19 cellular contexts compared by ENCODE assay signal in the genomic region with DNA sequence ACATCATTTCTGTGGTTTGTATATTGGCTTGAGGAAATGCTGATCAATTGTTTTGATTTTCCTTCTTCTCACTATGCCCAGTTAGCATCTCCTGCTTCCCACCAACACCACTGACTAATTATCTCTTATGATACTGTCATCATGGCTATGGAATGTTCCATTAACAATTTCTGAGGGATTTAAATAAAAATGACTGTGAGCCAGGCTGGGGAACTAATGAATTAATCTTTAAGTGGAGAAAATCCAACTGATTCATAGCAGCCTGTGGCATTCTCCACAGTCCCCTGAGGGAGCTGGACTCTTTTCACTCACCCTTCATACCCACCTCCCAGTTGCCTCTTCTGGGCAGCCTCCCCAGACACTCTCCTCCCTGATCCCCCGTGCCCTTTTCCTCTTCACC.
"Had no signal": no experiment of that assay in that cellular context is flagged by ENCODE, and none has a peak within 500 bp of the region (broad histone marks: within the 10 kb centered on the region; RNA-seq: fewer than 3 reads in every experiment).

No MANE protein-coding gene starts in this region.

- H3K27ac ChIP-seq: ascending aorta, epithelial cell of prostate, prostate gland, suprapubic skin had no signal

- H3K4me3 ChIP-seq: ascending aorta, prostate gland, suprapubic skin had no signal

- DNase-seq: activated CD4-positive, alpha-beta memory T cell treated with anti-CD3 and anti-CD28 coated beads for 36 hours; activated CD4-positive, alpha-beta T cell treated with anti-CD3 and anti-CD28 coated beads for 1 hour; activated gamma-delta T cell treated with Interleukin-2 at 50 U/mL for 16 hours; activated naive CD8-positive, alpha-beta T cell treated with anti-CD3 and anti-CD28 coated beads, Interleukin-2, amount 50 U/mL, for 24 hours; activated T-cell treated with anti-CD3 and anti-CD28 coated beads, Interleukin-2, amount 50 U/mL, for 72 hours; caudate nucleus; cortex of kidney; effector memory CD4-positive, alpha-beta T cell; nucleus accumbens; stimulated activated CD4-positive, alpha-beta T cell treated with anti-CD3 and anti-CD28 coated beads, Interleukin-2, amount 100 ng/mL, for 48 hours; stimulated activated naive CD4-positive, alpha-beta T cell treated with Interleukin-2 at 50 U/mL for 16 hours; SW 1271 had no signal

- H3K27me3 ChIP-seq: ascending aorta, suprapubic skin had no signal

- H3K36me3 ChIP-seq: ascending aorta, prostate gland, suprapubic skin had no signal

- H3K4me1 ChIP-seq: ascending aorta, prostate gland had no signal

- ATAC-seq: activated naive CD8-positive, alpha-beta T cell treated with anti-CD3 and anti-CD28 coated beads, Interleukin-2, amount 50 U/mL, for 24 hours; activated T-cell treated with anti-CD3 and anti-CD28 coated beads, Interleukin-2, amount 50 U/mL, for 72 hours; left lobe of liver; natural killer cell treated with Interleukin-12 subunit alpha and Interleukin-12 subunit beta and Interleukin-15 and Interleukin-18, amount 100 ng/mL, for 72 hours; sciatic nerve had no signal

- H3K9me3 ChIP-seq: ascending aorta, prostate gland, suprapubic skin had no signal
